Comparison of ENCODE assay signal across 25 cellular contexts in the genomic region with DNA sequence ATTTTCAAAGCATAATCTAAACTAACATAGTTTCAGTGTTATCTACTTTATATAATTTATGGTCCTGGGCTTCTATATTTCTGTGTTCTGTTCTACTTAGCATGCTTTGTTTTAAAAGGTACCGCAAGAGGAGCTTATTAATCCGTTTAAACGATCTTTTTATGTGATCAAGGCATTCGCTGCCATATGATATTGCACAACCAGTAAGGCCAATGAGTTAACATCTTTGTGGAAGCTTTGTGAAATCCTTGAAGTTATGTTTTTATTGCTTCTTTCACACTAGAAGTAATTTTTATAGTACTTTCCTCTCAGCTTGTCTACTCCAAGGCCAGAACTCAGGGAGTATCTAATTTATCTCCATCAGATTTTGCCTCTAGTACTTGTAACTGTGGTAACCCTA. TPM values are rescaled to one million over a fixed set of nuclear protein-coding genes. Genes with fewer than 3 reads are reported as not detected.
DNase-seq lines count a peak whose midpoint lies in the region; ATAC-seq and TF ChIP-seq lines count a peak whose summit lies in the region.
"Had no signal": no experiment of that assay in that cellular context is flagged by ENCODE, and none has a peak within 500 bp of the region (broad histone marks: within the 10 kb centered on the region; RNA-seq: fewer than 3 reads in every experiment).

No MANE protein-coding gene starts in this region.

- TF ChIP-seq CTCF in CD4-positive, alpha-beta T cell (IDR thresholded peaks at IDR 0.05), result no peak
- no peak for TF ChIP-seq CTCF in Caco-2 (IDR thresholded peaks at IDR 0.05; ENCODE audit: insufficient read depth in 1 of 2, low read depth in 1 of 2, low read length in 1 of 2, severe bottlenecking in 1 of 2, unreplicated experiment in 1 of 2)
- TF ChIP-seq CTCF in lower leg skin (IDR thresholded peaks at IDR 0.05), result no peak

- peaks cover 24% of the 10 kb centered on the region for H3K9me3 Mint-ChIP-seq in T-helper 2 cell treated with Interferon-gamma antibody and Interleukin-4, amounts not matched to agents 5 μg/mL and 100 μg/mL, for 36 hours
- H3K9me3 Mint-ChIP-seq in CD4-positive, alpha-beta T cell, result peaks cover 6% of the 10 kb centered on the region
- peaks cover 4% of the 10 kb centered on the region for H3K9me3 Mint-ChIP-seq in activated naive CD8-positive, alpha-beta T cell treated with anti-CD3 and anti-CD28 coated beads, Interleukin-2, amount 50 U/mL, for 24 hours
- H3K9me3 Mint-ChIP-seq in Caco-2 (ENCODE audit: unreplicated experiment), result no peaks in the 10 kb centered on the region

- peaks cover 14% of the 10 kb centered on the region for H3K9me3 ChIP-seq in CD4-positive, alpha-beta T cell (ENCODE audit: control insufficient read depth, low read length)
- H3K9me3 ChIP-seq in Caco-2, result 0 out of 2 replicates have a peak, but pooled peaks cover 5% of the 10 kb centered on the region
- H3K9me3 ChIP-seq: gastrocnemius medialis, upper lobe of right lung had no signal

- CTCF ChIA-PET in CD4-positive, alpha-beta T cell (lab: Charles Lee), result no interaction called here
- CTCF ChIA-PET in Caco-2 (lab: Charles Lee), result no interaction called here

- no peak overlapping the region for H3K27ac ChIP-seq in CD4-positive, alpha-beta T cell (ENCODE audit: low read depth, low read length)
- H3K27ac ChIP-seq: gastrocnemius medialis, HL-60, upper lobe of right lung had no signal

- no TSS peak for BruUV-seq in Caco-2 (replicated peaks; lab: Mats Ljungman, UMichigan)

- TF ChIP-seq POLR2A in lower leg skin (IDR thresholded peaks at IDR 0.05), result no peak

- POLR2A ChIA-PET in CD4-positive, alpha-beta T cell (lab: Charles Lee), result interaction anchor here (0.7 to 1.2 kb wide), 3 partner anchors 9 to 19 kb away, joined by 3 read pairs; no protein-coding TSS in a partner anchor
- POLR2A ChIA-PET in Caco-2 (lab: Charles Lee), result no interaction called here

- intact Hi-C loops in CD4-positive, alpha-beta T cell (cut with DNase I, micrococcal nuclease), result loop anchor here (2.0 to 5.0 kb wide), 2 partner anchors 17 to 36 kb away; no protein-coding TSS in a partner anchor
- intact Hi-C loops in Caco-2 (cut with micrococcal nuclease; ENCODE audit: unreplicated experiment), result no loop called here
- intact Hi-C loops in lower leg skin (cut with DNase I; ENCODE audit: low total_unique reads), result no loop called here

- no peak for DNase-seq in T-helper 2 cell treated with Interferon-gamma antibody and Interleukin-4, amounts not matched to agents 5 μg/mL and 100 μg/mL, for 36 hours (ENCODE audit: low spot score)
- DNase-seq in T-helper 2 cell, result no peak
- DNase-seq in CD4-positive, alpha-beta T cell, result no peak
- peak; percentile 8 for DNase-seq in NCI-H82 treated with DMSO at 0.1 percent for 48 hours (lab: John Stamatoyannopoulos, UW; ENCODE audit: unreplicated experiment)
- DNase-seq in activated naive CD8-positive, alpha-beta T cell treated with anti-CD3 and anti-CD28 coated beads, Interleukin-2, amount 50 U/mL, for 24 hours, result no peak
- DNase-seq in NCI-H2107 treated with DMSO at 0.1 percent for 48 hours (lab: John Stamatoyannopoulos, UW; ENCODE audit: unreplicated experiment), result no peak
- no peak for DNase-seq in Caco-2
- DNase-seq in lower leg skin (ENCODE audit: low spot score in 2 of 2), result no peak
- DNase-seq: activated CD4-positive, alpha-beta T cell treated with anti-CD3 and anti-CD28 coated beads for 4 hours; activated naive CD4-positive, alpha-beta T cell treated with anti-CD3 and anti-CD28 coated beads, Interleukin-2, amount 50 U/mL, for 16 hours; activated T-cell treated with anti-CD3 and anti-CD28 coated beads for 4 hours; effector CD8-positive, alpha-beta T cell; gastrocnemius medialis; hypothalamus; NCI-H2171 treated with DMSO at 0.1 percent for 48 hours; NCI-H524 treated with DMSO at 0.1 percent for 48 hours; OCI-M1; stimulated activated CD4-positive, alpha-beta T cell treated with anti-CD3 and anti-CD28 coated beads, Interleukin-15, amount 100 ng/mL, for 24 hours; upper lobe of right lung had no signal

- no peaks in the 10 kb centered on the region for H3K4me1 ChIP-seq in Caco-2
- H3K4me1 ChIP-seq: gastrocnemius medialis, upper lobe of right lung had no signal

- peaks cover 54% of the 10 kb centered on the region for H3K4me1 Mint-ChIP-seq in T-helper 2 cell treated with Interferon-gamma antibody and Interleukin-4, amounts not matched to agents 5 μg/mL and 100 μg/mL, for 36 hours (ENCODE audit: low read depth)
- H3K4me1 Mint-ChIP-seq in CD4-positive, alpha-beta T cell (ENCODE audit: low read depth), result peaks cover 76% of the 10 kb centered on the region
- peaks cover 89% of the 10 kb centered on the region for H3K4me1 Mint-ChIP-seq in activated naive CD8-positive, alpha-beta T cell treated with anti-CD3 and anti-CD28 coated beads, Interleukin-2, amount 50 U/mL, for 24 hours
- H3K4me1 Mint-ChIP-seq in Caco-2 (ENCODE audit: low read depth, unreplicated experiment), result no peaks in the 10 kb centered on the region
- H3K4me1 Mint-ChIP-seq: neural crest cell had no signal

- ATAC-seq in CD4-positive, alpha-beta T cell (ENCODE audit: poor library complexity), result no peak
- ATAC-seq in activated naive CD8-positive, alpha-beta T cell treated with anti-CD3 and anti-CD28 coated beads, Interleukin-2, amount 50 U/mL, for 24 hours, result no peak
- ATAC-seq: esophagus mucosa, gastrocnemius medialis, Right ventricle myocardium inferior, sciatic nerve, upper lobe of right lung had no signal

- H3K36me3 ChIP-seq in Caco-2 (ENCODE audit: control insufficient read depth, insufficient read depth, low read length), result no peaks in the 10 kb centered on the region
- H3K36me3 ChIP-seq: gastrocnemius medialis, upper lobe of right lung had no signal

- H3K4me3 ChIP-seq in Caco-2 (ENCODE audit: low read depth, low read length) (no peak overlapping the region), lower leg skin (ENCODE audit: low read depth, poor library complexity, severe bottlenecking) (no peak overlapping the region)
- H3K4me3 ChIP-seq: gastrocnemius medialis, upper lobe of right lung had no signal

- peaks cover 64% of the 10 kb centered on the region for H3K36me3 Mint-ChIP-seq in T-helper 2 cell treated with Interferon-gamma antibody and Interleukin-4, amounts not matched to agents 5 μg/mL and 100 μg/mL, for 36 hours (ENCODE audit: low read depth)
- H3K36me3 Mint-ChIP-seq in CD4-positive, alpha-beta T cell (ENCODE audit: low read depth), result peaks cover 61% of the 10 kb centered on the region
- peaks cover 68% of the 10 kb centered on the region for H3K36me3 Mint-ChIP-seq in activated naive CD8-positive, alpha-beta T cell treated with anti-CD3 and anti-CD28 coated beads, Interleukin-2, amount 50 U/mL, for 24 hours (ENCODE audit: low read depth)
- H3K36me3 Mint-ChIP-seq in Caco-2 (ENCODE audit: insufficient read depth, unreplicated experiment), result no peaks in the 10 kb centered on the region

- WGBS in lower leg skin, 2 donors, result 85 to 91% methylated on average over 4 of the region's 4 CpGs

- no peaks in the 10 kb centered on the region for H3K27me3 ChIP-seq in CD4-positive, alpha-beta T cell (ENCODE audit: control insufficient read depth, insufficient read depth, low read length)
- H3K27me3 ChIP-seq in Caco-2 (replicated peaks; ENCODE audit: control insufficient read depth, insufficient read depth, low read length), result no peaks in the 10 kb centered on the region
- H3K27me3 ChIP-seq: gastrocnemius medialis, upper lobe of right lung had no signal

- H3K27me3 Mint-ChIP-seq in T-helper 2 cell treated with Interferon-gamma antibody and Interleukin-4, amounts not matched to agents 5 μg/mL and 100 μg/mL, for 36 hours (ENCODE audit: low read depth), result no peaks in the 10 kb centered on the region
- no peaks in the 10 kb centered on the region for H3K27me3 Mint-ChIP-seq in CD4-positive, alpha-beta T cell
- no peaks in the 10 kb centered on the region for H3K27me3 Mint-ChIP-seq in activated naive CD8-positive, alpha-beta T cell treated with anti-CD3 and anti-CD28 coated beads, Interleukin-2, amount 50 U/mL, for 24 hours
- H3K27me3 Mint-ChIP-seq in Caco-2 (ENCODE audit: insufficient read depth, unreplicated experiment), result peaks cover 8% of the 10 kb centered on the region
- H3K27me3 Mint-ChIP-seq: B cell had no signal

- H3K4me3 Mint-ChIP-seq in T-helper 2 cell treated with Interferon-gamma antibody and Interleukin-4, amounts not matched to agents 5 μg/mL and 100 μg/mL, for 36 hours, result no peak overlapping the region
- no peak overlapping the region for H3K4me3 Mint-ChIP-seq in CD4-positive, alpha-beta T cell
- H3K4me3 Mint-ChIP-seq in activated naive CD8-positive, alpha-beta T cell treated with anti-CD3 and anti-CD28 coated beads, Interleukin-2, amount 50 U/mL, for 24 hours, result no peak overlapping the region
- no peak overlapping the region for H3K4me3 Mint-ChIP-seq in Caco-2 (ENCODE audit: unreplicated experiment)
- H3K4me3 Mint-ChIP-seq: B cell, neural crest cell had no signal

- peak overlapping the region; percentile 52 for H3K27ac Mint-ChIP-seq in T-helper 2 cell treated with Interferon-gamma antibody and Interleukin-4, amounts not matched to agents 5 μg/mL and 100 μg/mL, for 36 hours
- H3K27ac Mint-ChIP-seq in CD4-positive, alpha-beta T cell, result peak overlapping the region; percentile 60
- H3K27ac Mint-ChIP-seq in activated naive CD8-positive, alpha-beta T cell treated with anti-CD3 and anti-CD28 coated beads, Interleukin-2, amount 50 U/mL, for 24 hours, result peak overlapping the region; percentile 76
- no peak overlapping the region for H3K27ac Mint-ChIP-seq in Caco-2 (ENCODE audit: unreplicated experiment)
- H3K27ac Mint-ChIP-seq: B cell had no signal

RNA-seq across cellular contexts. Expression of gene LRRC8C, which starts 8.9 kb away (rescaled TPM):
- total RNA-seq in CD4-positive, alpha-beta T cell, result 10 to 100 TPM; 28.4 to 30.2 TPM
- total RNA-seq in Caco-2 (2022), result 0.07 and 0.11 TPM in 2 replicates
- 1 to 10 TPM; 4.3 to 6.2 (median 5.7) TPM for total RNA-seq in lower leg skin

Comparison
In these comparisons a context has a peak if more than half of its experiments do, and no peak if none do; other contexts are left out.
1. RNA of gene LRRC8C, which starts 8.9 kb away (total RNA-seq): 28.4 to 30.2 TPM in CD4-positive, alpha-beta T cell; 4.3 to 6.2 TPM in lower leg skin and 0.07 to 0.11 TPM in Caco-2; every median in the first group is over 4 times any median in the second.
2. intact Hi-C loops: an anchor here in CD4-positive, alpha-beta T cell (2.0 to 5.0 kb wide); none called in Caco-2 and lower leg skin.